Comparison of ENCODE assay signal across 1 cellular context in genomic region chr16:81601601-81602251, GRCh38.
TF ChIP-seq lines count a peak whose summit lies in the region.

No MANE protein-coding gene starts in this region.

TF ChIP-seq in IMR-90, 13 proteins besides CTCF, POLR2A, EP300 and RAD21 (continued from another document):
- TF ChIP-seq NFE2L2 (IDR thresholded peaks at IDR 0.05; ENCODE audit: low read depth, low read length) = no peak
- TF ChIP-seq MXI1 (IDR thresholded peaks at IDR 0.05; ENCODE audit: borderline replicate concordance, low read depth, low read length) = no peak
